ENCODE assay signal across 21 cellular contexts in genomic region chr2:197908940-197909339, GRCh38.
DNase-seq lines count a peak whose midpoint lies in the region; ATAC-seq and TF ChIP-seq lines count a peak whose summit lies in the region.
"Had no signal": no experiment of that assay in that cellular context is flagged by ENCODE, and none has a peak within 500 bp of the region (broad histone marks: within the 10 kb centered on the region; RNA-seq: fewer than 3 reads in every experiment).

No MANE protein-coding gene starts in this region.

- H3K27ac ChIP-seq in fibroblast of lung (ENCODE audit: insufficient read depth, low read length) (peak overlapping the region; percentile 18), psoas muscle (peak overlapping the region; percentile 62), stomach (no peak overlapping the region)
- H3K27ac ChIP-seq: right lobe of liver, RWPE1 had no signal

- no peak overlapping the region for H3K4me3 Mint-ChIP-seq in effector memory CD8-positive, alpha-beta T cell
- H3K4me3 Mint-ChIP-seq: activated CD4-positive, alpha-beta memory T cell treated with anti-CD3 and anti-CD28 coated beads, Interleukin-2, amount 10 ng/mL, durations not matched to agents 7 days and 5 days; CD4-positive, CD25-positive, alpha-beta regulatory T cell had no signal

- intact Hi-C loops in psoas muscle (cut with DNase I) (no loop called here), stomach (cut with DNase I; ENCODE audit: low total_unique reads) (no loop called here)

- TF ChIP-seq EP300 in stomach (IDR thresholded peaks at IDR 0.05): no peak

- peak overlapping the region in 1 of 2 donors; percentile 65 for H3K27ac Mint-ChIP-seq in effector memory CD8-positive, alpha-beta T cell
- H3K27ac Mint-ChIP-seq: activated CD4-positive, alpha-beta memory T cell treated with anti-CD3 and anti-CD28 coated beads, Interleukin-2, amount 10 ng/mL, durations not matched to agents 7 days and 5 days had no signal

- H3K36me3 Mint-ChIP-seq in effector memory CD8-positive, alpha-beta T cell (ENCODE audit: insufficient read depth): peaks cover 4% of the 10 kb centered on the region

- no peaks in the 10 kb centered on the region for H4K20me1 ChIP-seq in fibroblast of lung (ENCODE audit: control insufficient read depth, extremely low read depth, insufficient read depth, low read length)

- H3K27me3 Mint-ChIP-seq in effector memory CD8-positive, alpha-beta T cell: peaks cover 6 to 8% of the 10 kb centered on the region in 2 donors
- H3K27me3 Mint-ChIP-seq: CD4-positive, CD25-positive, alpha-beta regulatory T cell had no signal

- no peaks in the 10 kb centered on the region for H3K27me3 ChIP-seq in adipocyte (replicated peaks; ENCODE audit: control insufficient read depth, insufficient read depth, low read length)
- no peaks in the 10 kb centered on the region for H3K27me3 ChIP-seq in fibroblast of lung (ENCODE audit: control insufficient read depth, insufficient read depth, low read length)
- no peaks in the 10 kb centered on the region for H3K27me3 ChIP-seq in psoas muscle (ENCODE audit: insufficient read depth in 3 of 3, low read length in 2 of 3)
- no peaks in the 10 kb centered on the region for H3K27me3 ChIP-seq in stomach
- H3K27me3 ChIP-seq: right lobe of liver had no signal

- peak in 1 of 4 donors; percentile 37 for ATAC-seq in psoas muscle
- ATAC-seq in effector memory CD8-positive, alpha-beta T cell (replicated peaks): no peak
- ATAC-seq: right lobe of liver had no signal

- H3K79me2 ChIP-seq in fibroblast of lung (ENCODE audit: control insufficient read depth, insufficient read depth, low read length): no peaks in the 10 kb centered on the region

- peaks cover 24% of the 10 kb centered on the region for H3K4me1 ChIP-seq in adipocyte (ENCODE audit: control insufficient read depth, insufficient read depth, low read length)
- peaks cover 3% of the 10 kb centered on the region for H3K4me1 ChIP-seq in fibroblast of lung (ENCODE audit: control insufficient read depth, extremely low read depth, insufficient read depth, low read length)
- H3K4me1 ChIP-seq in psoas muscle: peaks cover 16% of the 10 kb centered on the region
- H3K4me1 ChIP-seq in stomach: peaks cover 0 to 15% (median 4%) of the 10 kb centered on the region in 4 donors
- H3K4me1 ChIP-seq: right lobe of liver had no signal

- 37 to 59% (median 49%) methylated on average over 4 of the region's 4 CpGs for WGBS in psoas muscle, 3 donors
- 57 to 89% (median 78%) methylated on average over 4 of the region's 4 CpGs for WGBS in stomach, 5 donors

- H3K4me2 ChIP-seq in fibroblast of lung (ENCODE audit: extremely low read depth, insufficient read depth, low read length): peak overlapping the region; percentile 53

- no peak for TF ChIP-seq POLR2A in stomach (IDR thresholded peaks at IDR 0.05)

- no peak overlapping the region for H3K9ac ChIP-seq in adipocyte (ENCODE audit: low read length)
- no peak overlapping the region for H3K9ac ChIP-seq in fibroblast of lung (ENCODE audit: insufficient read depth, low read length)

- H3K4me3 ChIP-seq in adipocyte (ENCODE audit: low read length) (no peak overlapping the region), fibroblast of lung (replicated peaks in 1 of 4; ENCODE audit: control extremely low read depth in 1 of 4, insufficient read depth in 1 of 4, low read depth in 3 of 4, low read length in 4 of 4) (no peak overlapping the region), psoas muscle (peak overlapping the region; percentile 11), stomach (no peak overlapping the region)
- H3K4me3 ChIP-seq: right lobe of liver had no signal

- no peaks in the 10 kb centered on the region for H3K36me3 ChIP-seq in adipocyte (ENCODE audit: control insufficient read depth, insufficient read depth, low read length, severe bottlenecking)
- H3K36me3 ChIP-seq in fibroblast of lung (ENCODE audit: control insufficient read depth, insufficient read depth, low read length): no peaks in the 10 kb centered on the region
- no peaks in the 10 kb centered on the region for H3K36me3 ChIP-seq in psoas muscle (ENCODE audit: insufficient read depth in 1 of 2, low read depth in 1 of 2)
- H3K36me3 ChIP-seq in stomach: no peaks in the 10 kb centered on the region
- H3K36me3 ChIP-seq: right lobe of liver had no signal

- TF ChIP-seq CTCF in fibroblast of lung (conservative IDR thresholded peaks at IDR 0.05 in 1 of 2, IDR thresholded peaks at IDR 0.05 in 1 of 2; ENCODE audit: low read depth in 1 of 2, low read length in 2 of 2) (no peak), psoas muscle (IDR thresholded peaks at IDR 0.05) (no peak), stomach (IDR thresholded peaks at IDR 0.05) (no peak)

- no peaks in the 10 kb centered on the region for H3K9me3 ChIP-seq in adipocyte (ENCODE audit: control insufficient read depth, low read length)
- no peaks in the 10 kb centered on the region for H3K9me3 ChIP-seq in fibroblast of lung (ENCODE audit: control insufficient read depth, insufficient read depth, low read depth, low read length)
- no peaks in the 10 kb centered on the region for H3K9me3 ChIP-seq in psoas muscle
- no peaks in the 10 kb centered on the region for H3K9me3 ChIP-seq in stomach
- H3K9me3 ChIP-seq: right lobe of liver had no signal

- DNase-seq in EH (ENCODE audit: low read depth) (peak; percentile 69), adipocyte (ENCODE audit: low read depth) (peak; percentile 79), fibroblast of lung (ENCODE audit: low read depth in 2 of 2) (peak; percentile 67 to 74), psoas muscle (no peak), NCI-H226 (no peak), CD1c-positive myeloid dendritic cell (ENCODE audit: extremely low spot score) (no peak), stomach (no peak)
- no peak for DNase-seq in effector memory CD8-positive, alpha-beta T cell
- DNase-seq: ACHN; activated CD4-positive, alpha-beta memory T cell treated with anti-CD3 and anti-CD28 coated beads, Interleukin-2, amount 10 ng/mL, durations not matched to agents 7 days and 5 days; activated gamma-delta T cell treated with Interleukin-2 at 50 U/mL for 16 hours; CD4-positive, CD25-positive, alpha-beta regulatory T cell; DMS153; effector CD4-positive, alpha-beta T cell; GF-D8; hippocampal formation; Kasumi-1; NCI-H1092; NCI-H510A treated with DMSO at 0.1 percent for 48 hours; right lobe of liver had no signal

- peaks cover 0 to 1% of the 10 kb centered on the region in 2 donors for H3K9me3 Mint-ChIP-seq in effector memory CD8-positive, alpha-beta T cell

- H3K4me1 Mint-ChIP-seq in effector memory CD8-positive, alpha-beta T cell (ENCODE audit: low read depth in 2 of 2): peaks cover 0 to 7% of the 10 kb centered on the region in 2 donors

- no peak overlapping the region for H2AFZ ChIP-seq in fibroblast of lung (ENCODE audit: low read length)

Comparison
In these comparisons a context has a peak if more than half of its experiments do, and no peak if none do; other contexts are left out.
1. DNase-seq: peak in EH (single experiment), adipocyte (single experiment) and fibroblast of lung (2 of 2); none in psoas muscle (0 of 2), NCI-H226 (single experiment), CD1c-positive myeloid dendritic cell (single experiment), effector memory CD8-positive, alpha-beta T cell (0 of 3) and stomach (single experiment).
2. H3K27ac ChIP-seq: peak in fibroblast of lung (single experiment) and psoas muscle (single experiment); none in stomach (0 of 5).